In genomic region chr13:28603033-28603664, GRCh38 we compare ENCODE assay signal across 2 cellular contexts.
TF ChIP-seq lines count a peak whose summit lies in the region.

No MANE protein-coding gene starts in this region.

TF ChIP-seq in IMR-90, 13 proteins besides CTCF, POLR2A, EP300 and RAD21:
- TF ChIP-seq MAZ (IDR thresholded peaks at IDR 0.05; ENCODE audit: borderline replicate concordance, low read depth, low read length) (no peak), NFE2L2 (IDR thresholded peaks at IDR 0.05; ENCODE audit: low read depth, low read length) (0 out of 2 replicates have a peak, but pooled peaks have one; percentile 28), ELK1 (IDR thresholded peaks at IDR 0.05; ENCODE audit: borderline replicate concordance, low read depth, low read length) (no peak), MAFK (IDR thresholded peaks at IDR 0.05; ENCODE audit: low read depth, low read length) (no peak)

TF ChIP-seq in H1, 55 proteins besides CTCF, POLR2A, EP300 and RAD21:
- TF ChIP-seq USF2 (IDR thresholded peaks at IDR 0.05; ENCODE audit: low read length) (no peak), ASH2L (IDR thresholded peaks at IDR 0.05; ENCODE audit: low read length) (no peak), EGR1 (IDR thresholded peaks at IDR 0.05; ENCODE audit: borderline replicate concordance, low read depth, low read length) (no peak), RXRA (IDR thresholded peaks at IDR 0.05; ENCODE audit: insufficient read depth, low read depth, low read length) (no peak), SIRT6 (IDR thresholded peaks at IDR 0.05; ENCODE audit: low read length) (no peak), CTBP2 (IDR thresholded peaks at IDR 0.05; ENCODE audit: borderline replicate concordance, insufficient read depth, insufficient read length, low read length) (no peak), BACH1 (IDR thresholded peaks at IDR 0.05; ENCODE audit: low read length) (no peak), CREB1 (IDR thresholded peaks at IDR 0.05) (no peak), CHD1 (IDR thresholded peaks at IDR 0.05; ENCODE audit: low read depth, low read length) (no peak), HDAC2 (IDR thresholded peaks at IDR 0.05; ENCODE audit: borderline replicate concordance in 1 of 2, low read depth in 2 of 2, low read length in 2 of 2) (no peak)
